9 cellular contexts compared by ENCODE assay signal in the genomic region with DNA sequence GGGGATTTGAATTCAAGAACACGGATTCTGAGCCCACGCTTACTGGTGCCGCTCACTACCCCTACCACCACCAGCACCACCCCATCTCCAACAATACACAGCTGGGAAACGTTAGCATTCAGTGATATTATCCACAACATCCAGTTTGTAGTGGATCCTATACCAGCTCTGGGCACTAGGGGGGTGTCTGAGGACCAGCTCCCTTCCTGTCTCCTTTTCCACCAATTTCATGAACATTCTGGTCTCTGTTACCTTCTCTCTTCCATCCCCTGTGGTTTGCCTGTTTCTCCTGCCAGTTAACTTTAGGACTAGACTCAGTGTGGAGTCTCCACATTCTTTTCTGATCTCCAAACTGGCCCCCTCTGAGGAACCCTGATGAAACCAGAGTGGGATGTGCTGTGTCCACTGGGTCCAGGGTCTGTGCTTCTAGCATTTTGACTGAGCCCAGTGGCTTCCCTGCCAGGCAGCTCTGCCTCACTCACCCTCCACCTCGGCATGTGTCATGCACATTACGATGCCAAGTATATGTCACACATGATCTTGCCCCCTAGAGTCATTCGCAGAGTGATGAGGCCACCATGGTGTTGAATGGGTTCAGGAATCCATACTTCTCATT.
DNase-seq lines count a peak whose midpoint lies in the region; ATAC-seq and TF ChIP-seq lines count a peak whose summit lies in the region.
"Had no signal": no experiment of that assay in that cellular context is flagged by ENCODE, and none has a peak within 500 bp of the region (broad histone marks: within the 10 kb centered on the region; RNA-seq: fewer than 3 reads in every experiment).

No MANE protein-coding gene starts in this region.

- H3K4me1 ChIP-seq in OCI-LY3 (ENCODE audit: low read length) (no peaks in the 10 kb centered on the region), left lung (no peaks in the 10 kb centered on the region)
- H3K4me1 ChIP-seq: sigmoid colon had no signal

- DNase-seq in fibroblast of the aortic adventitia (ENCODE audit: low read depth) = peak; percentile 1
- no peak for DNase-seq in NCI-H526 treated with DMSO at 0.1 percent for 48 hours (lab: John Stamatoyannopoulos, UW)
- no peak for DNase-seq in left lung
- DNase-seq: sigmoid colon had no signal

- no peaks in the 10 kb centered on the region for H4K20me1 ChIP-seq in OCI-LY3 (ENCODE audit: insufficient read depth, low read length)

- H3K36me3 ChIP-seq in OCI-LY3 (replicated peaks; ENCODE audit: low read depth, low read length) (no peaks in the 10 kb centered on the region), left lung (no peaks in the 10 kb centered on the region)
- H3K36me3 ChIP-seq: sigmoid colon had no signal

- H3K27me3 ChIP-seq in OCI-LY3 (ENCODE audit: low read depth, low read length) = no peaks in the 10 kb centered on the region; the same call in 1 of the 2 replicates
- H3K27me3 ChIP-seq in left lung = no peaks in the 10 kb centered on the region
- H3K27me3 ChIP-seq: sigmoid colon had no signal

- H2AFZ ChIP-seq in OCI-LY3 (ENCODE audit: low read depth, low read length) = no peak overlapping the region

- ATAC-seq in HG03280 (IDR thresholded peaks at IDR 0.05; ENCODE audit: unreplicated experiment) (no peak), HG02610 (IDR thresholded peaks at IDR 0.05; ENCODE audit: unreplicated experiment) (no peak), left lung (no peak)

- H3K9me3 ChIP-seq in OCI-LY3 (ENCODE audit: insufficient read depth, low read length) (no peaks in the 10 kb centered on the region), left lung (no peaks in the 10 kb centered on the region)
- H3K9me3 ChIP-seq: sigmoid colon had no signal

- H3K27ac ChIP-seq in 22Rv1 (no peak overlapping the region), OCI-LY3 (ENCODE audit: low read length) (no peak overlapping the region), left lung (no peak overlapping the region)
- H3K27ac ChIP-seq: sigmoid colon had no signal

- H3K4me3 ChIP-seq in OCI-LY3 (ENCODE audit: low read length) (no peak overlapping the region), fibroblast of the aortic adventitia (ENCODE audit: low read depth, low read length) (no peak overlapping the region), left lung (no peak overlapping the region)
- H3K4me3 ChIP-seq: sigmoid colon had no signal

- no peak overlapping the region for H3K9ac ChIP-seq in OCI-LY3 (ENCODE audit: low read length)

- no peak overlapping the region for H3K4me2 ChIP-seq in OCI-LY3 (ENCODE audit: low read length)

- TF ChIP-seq CTCF in 22Rv1 (IDR thresholded peaks at IDR 0.05) (peak; percentile 51), GM12872 (IDR thresholded peaks at IDR 0.05; ENCODE audit: insufficient read depth, low read depth, low read length) (peak; percentile 66; the same call in 2 of the 3 replicates), OCI-LY3 (IDR thresholded peaks at IDR 0.05; ENCODE audit: low read depth, low read length) (peak; percentile 25; the same call in 1 of the 2 replicates), fibroblast of the aortic adventitia (IDR thresholded peaks at IDR 0.05; ENCODE audit: insufficient read depth, low read length) (peak; percentile 60), left lung (IDR thresholded peaks at IDR 0.05) (no peak)

- H3K79me2 ChIP-seq in OCI-LY3 (ENCODE audit: low read length) = no peaks in the 10 kb centered on the region

- intact Hi-C loops in left lung (cut with DNase I) = no loop called here

Comparison
In these comparisons a context has a peak if more than half of its experiments do, and no peak if none do; other contexts are left out.
1. CTCF ChIP-seq: peak in 22Rv1 (single experiment), GM12872 (single experiment), OCI-LY3 (single experiment) and fibroblast of the aortic adventitia (single experiment); none in left lung (0 of 2).